ENCODE assay signal across 9 cellular contexts in the genomic region with DNA sequence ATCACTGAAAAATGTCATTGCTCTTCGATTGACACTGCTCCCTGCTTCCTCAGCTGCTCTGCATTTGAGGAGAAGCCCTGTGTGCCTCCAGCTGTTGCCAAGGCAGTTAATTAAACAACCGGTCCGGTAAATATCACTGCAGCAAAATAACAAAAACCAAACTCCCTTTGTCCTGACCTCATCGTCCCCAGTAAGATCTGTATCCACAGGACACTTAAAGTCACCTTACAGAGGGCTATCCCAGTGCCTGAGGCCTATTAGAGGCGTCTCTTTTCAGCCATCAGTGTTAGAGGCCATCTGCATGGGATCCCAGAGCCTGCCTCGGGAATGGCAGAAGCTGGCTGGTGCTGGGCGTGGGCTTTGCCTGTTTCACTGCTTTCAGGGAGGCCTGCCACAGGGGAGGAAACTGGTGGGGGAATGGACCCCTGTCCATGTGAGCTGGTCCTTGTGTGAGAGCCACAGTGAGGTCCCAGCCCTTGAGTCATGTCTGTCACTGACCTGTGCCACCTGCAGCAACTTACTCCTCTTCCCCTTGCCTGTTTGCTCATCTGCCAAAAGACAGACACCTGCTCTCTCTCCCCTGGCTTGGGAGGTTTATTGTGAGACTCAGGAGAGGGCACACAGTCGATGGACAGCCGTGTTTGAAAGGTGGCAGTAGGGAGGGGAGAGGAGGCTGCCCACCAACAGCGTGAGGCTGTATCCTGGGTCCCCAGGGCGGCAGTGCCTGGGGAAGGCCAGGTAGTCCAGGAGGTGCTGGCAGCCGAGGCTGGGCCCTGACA.
DNase-seq lines count a peak whose midpoint lies in the region; ATAC-seq and TF ChIP-seq lines count a peak whose summit lies in the region.
"Had no signal": no experiment of that assay in that cellular context is flagged by ENCODE, and none has a peak within 500 bp of the region (broad histone marks: within the 10 kb centered on the region; RNA-seq: fewer than 3 reads in every experiment).

No MANE protein-coding gene starts in this region.

- ATAC-seq in left ventricle myocardium superior, result no peak
- no peak for ATAC-seq in aorta (ENCODE audit: low FRiP score)
- no peak for ATAC-seq in GM18511 (IDR thresholded peaks at IDR 0.05; ENCODE audit: unreplicated experiment)
- ATAC-seq in GM18873 (IDR thresholded peaks at IDR 0.05; ENCODE audit: low FRiP score, unreplicated experiment), result no peak

- H3K4me1 ChIP-seq in left ventricle myocardium inferior (peaks cover 95% of the 10 kb centered on the region), breast epithelium (peaks cover 15 to 34% of the 10 kb centered on the region in 2 donors), mucosa of rectum (ENCODE audit: control insufficient read depth in 2 of 2, insufficient read depth in 2 of 2, low read length in 2 of 2) (peaks cover 25 to 27% of the 10 kb centered on the region in 2 donors), aorta (ENCODE audit: control insufficient read depth in 1 of 2, insufficient read depth in 2 of 2, low read length in 2 of 2) (peaks cover 0 to under 1% of the 10 kb centered on the region in 2 donors)

- H3K27me3 ChIP-seq in left ventricle myocardium inferior (ENCODE audit: low read depth) (no peaks in the 10 kb centered on the region), breast epithelium (no peaks in the 10 kb centered on the region), mucosa of rectum (ENCODE audit: control insufficient read depth in 2 of 2, insufficient read depth in 2 of 2, low read length in 2 of 2) (no peaks in the 10 kb centered on the region), aorta (ENCODE audit: control insufficient read depth in 1 of 2, insufficient read depth in 2 of 2, low read length in 1 of 2) (no peaks in the 10 kb centered on the region)

- H3K4me3 ChIP-seq in left ventricle myocardium inferior (peak overlapping the region; percentile 31), breast epithelium (peak overlapping the region in 1 of 3 donors; percentile 19), mucosa of rectum (ENCODE audit: low read length in 2 of 2) (peak overlapping the region in 1 of 2 donors; percentile 13), aorta (ENCODE audit: low read length in 2 of 2) (no peak overlapping the region)

- intact Hi-C loops in left ventricle myocardium inferior (cut with micrococcal nuclease) (no loop called here), left ventricle myocardium superior (cut with micrococcal nuclease) (no loop called here), breast epithelium (cut with DNase I; ENCODE audit: low total_unique reads) (no loop called here), aorta (cut with DNase I) (no loop called here)

- H3K36me3 ChIP-seq in left ventricle myocardium inferior (peaks cover 18% of the 10 kb centered on the region), breast epithelium (no peaks in the 10 kb centered on the region), mucosa of rectum (ENCODE audit: control insufficient read depth in 2 of 2, insufficient read depth in 2 of 2, low read length in 2 of 2) (peaks cover 19 to 37% of the 10 kb centered on the region in 2 donors), aorta (ENCODE audit: control insufficient read depth in 1 of 2, insufficient read depth in 2 of 2, low read length in 1 of 2) (no peaks in the 10 kb centered on the region)

- DNase-seq in left ventricle myocardium inferior (no peak), left ventricle myocardium superior (no peak), breast epithelium (ENCODE audit: low spot score in 2 of 2) (no peak), aorta (peak in 1 of 2 donors; percentile 73), OCI-M2 (lab: John Stamatoyannopoulos, UW; ENCODE audit: unreplicated experiment) (no peak)
- DNase-seq: immature natural killer cell had no signal

- H3K27ac ChIP-seq in left ventricle myocardium inferior (replicated peaks) (peak overlapping the region; percentile 94), breast epithelium (peak overlapping the region; percentile 98), mucosa of rectum (ENCODE audit: low read depth in 2 of 2, low read length in 2 of 2) (peak overlapping the region; percentile 79 to 89), aorta (ENCODE audit: low read depth in 1 of 2, low read length in 2 of 2) (peak overlapping the region; percentile 99)

- WGBS in aorta, 2 donors, result 41 to 44% methylated on average over 12 of the region's 12 CpGs

- TF ChIP-seq CTCF in left ventricle myocardium inferior (IDR thresholded peaks at IDR 0.05; ENCODE audit: borderline replicate concordance) (no peak), breast epithelium (IDR thresholded peaks at IDR 0.05) (no peak)

- TF ChIP-seq POLR2A in breast epithelium (IDR thresholded peaks at IDR 0.05), result no peak

- no peaks in the 10 kb centered on the region for H3K9me3 ChIP-seq in left ventricle myocardium inferior (replicated peaks)
- H3K9me3 ChIP-seq in breast epithelium, result no peaks in the 10 kb centered on the region
- no peaks in the 10 kb centered on the region for H3K9me3 ChIP-seq in mucosa of rectum (ENCODE audit: control insufficient read depth in 2 of 2, low read length in 2 of 2)
- no peaks in the 10 kb centered on the region for H3K9me3 ChIP-seq in aorta (ENCODE audit: control insufficient read depth, low read length)

- H3K9ac ChIP-seq in mucosa of rectum (ENCODE audit: low read depth in 1 of 2, low read length in 2 of 2), result peak overlapping the region; percentile 3 to 49
